Comparison of ENCODE assay signal across 1 cellular context in the genomic region with DNA sequence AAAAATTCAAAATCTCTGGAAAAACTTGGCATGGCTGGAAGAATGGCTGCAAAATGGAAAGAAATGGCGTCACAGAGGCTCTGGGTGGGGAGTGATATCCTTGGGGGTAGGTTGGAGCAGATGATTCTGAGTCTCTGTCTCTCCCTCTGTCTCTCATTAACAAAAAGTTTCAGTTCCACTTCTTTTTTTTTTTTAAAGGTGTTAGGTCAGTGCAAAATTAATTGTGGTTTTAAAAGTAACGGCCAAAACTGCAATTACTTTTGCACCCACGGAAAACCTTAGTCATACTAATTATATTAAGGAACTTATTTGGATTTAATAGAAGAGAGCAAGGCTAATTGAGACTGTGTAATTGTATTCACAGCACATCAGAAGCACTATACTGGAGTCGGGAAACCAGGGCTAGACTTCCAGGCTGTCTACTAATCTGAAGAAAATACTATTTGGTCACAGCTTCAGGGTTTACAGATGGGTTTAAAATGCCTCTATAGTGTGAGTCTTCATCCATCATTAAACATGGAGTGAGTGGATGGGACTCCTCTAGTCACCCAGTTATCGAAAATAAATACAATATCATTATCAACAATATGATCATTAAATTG.
TF ChIP-seq lines count a peak whose summit lies in the region.

No MANE protein-coding gene starts in this region.

TF ChIP-seq in HepG2, 621 proteins besides CTCF, POLR2A, EP300 and RAD21 (continued from another document):
- TF ChIP-seq, protein P1, sequence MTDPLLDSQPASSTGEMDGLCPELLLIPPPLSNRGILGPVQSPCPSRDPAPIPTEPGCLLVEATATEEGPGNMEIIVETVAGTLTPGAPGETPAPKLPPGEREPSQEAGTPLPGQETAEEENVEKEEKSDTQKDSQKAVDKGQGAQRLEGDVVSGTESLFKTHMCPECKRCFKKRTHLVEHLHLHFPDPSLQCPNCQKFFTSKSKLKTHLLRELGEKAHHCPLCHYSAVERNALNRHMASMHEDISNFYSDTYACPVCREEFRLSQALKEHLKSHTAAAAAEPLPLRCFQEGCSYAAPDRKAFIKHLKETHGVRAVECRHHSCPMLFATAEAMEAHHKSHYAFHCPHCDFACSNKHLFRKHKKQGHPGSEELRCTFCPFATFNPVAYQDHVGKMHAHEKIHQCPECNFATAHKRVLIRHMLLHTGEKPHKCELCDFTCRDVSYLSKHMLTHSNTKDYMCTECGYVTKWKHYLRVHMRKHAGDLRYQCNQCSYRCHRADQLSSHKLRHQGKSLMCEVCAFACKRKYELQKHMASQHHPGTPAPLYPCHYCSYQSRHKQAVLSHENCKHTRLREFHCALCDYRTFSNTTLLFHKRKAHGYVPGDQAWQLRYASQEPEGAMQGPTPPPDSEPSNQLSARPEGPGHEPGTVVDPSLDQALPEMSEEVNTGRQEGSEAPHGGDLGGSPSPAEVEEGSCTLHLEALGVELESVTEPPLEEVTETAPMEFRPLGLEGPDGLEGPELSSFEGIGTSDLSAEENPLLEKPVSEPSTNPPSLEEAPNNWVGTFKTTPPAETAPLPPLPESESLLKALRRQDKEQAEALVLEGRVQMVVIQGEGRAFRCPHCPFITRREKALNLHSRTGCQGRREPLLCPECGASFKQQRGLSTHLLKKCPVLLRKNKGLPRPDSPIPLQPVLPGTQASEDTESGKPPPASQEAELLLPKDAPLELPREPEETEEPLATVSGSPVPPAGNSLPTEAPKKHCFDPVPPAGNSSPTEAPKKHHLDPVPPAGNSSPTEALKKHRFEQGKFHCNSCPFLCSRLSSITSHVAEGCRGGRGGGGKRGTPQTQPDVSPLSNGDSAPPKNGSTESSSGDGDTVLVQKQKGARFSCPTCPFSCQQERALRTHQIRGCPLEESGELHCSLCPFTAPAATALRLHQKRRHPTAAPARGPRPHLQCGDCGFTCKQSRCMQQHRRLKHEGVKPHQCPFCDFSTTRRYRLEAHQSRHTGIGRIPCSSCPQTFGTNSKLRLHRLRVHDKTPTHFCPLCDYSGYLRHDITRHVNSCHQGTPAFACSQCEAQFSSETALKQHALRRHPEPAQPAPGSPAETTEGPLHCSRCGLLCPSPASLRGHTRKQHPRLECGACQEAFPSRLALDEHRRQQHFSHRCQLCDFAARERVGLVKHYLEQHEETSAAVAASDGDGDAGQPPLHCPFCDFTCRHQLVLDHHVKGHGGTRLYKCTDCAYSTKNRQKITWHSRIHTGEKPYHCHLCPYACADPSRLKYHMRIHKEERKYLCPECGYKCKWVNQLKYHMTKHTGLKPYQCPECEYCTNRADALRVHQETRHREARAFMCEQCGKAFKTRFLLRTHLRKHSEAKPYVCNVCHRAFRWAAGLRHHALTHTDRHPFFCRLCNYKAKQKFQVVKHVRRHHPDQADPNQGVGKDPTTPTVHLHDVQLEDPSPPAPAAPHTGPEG (CRISPR knock-in tag; IDR thresholded peaks at IDR 0.05): no peak
- no peak for TF ChIP-seq HNRNPK (IDR thresholded peaks at IDR 0.05; ENCODE audit: low read depth, low read length, poor library complexity, severe bottlenecking)
- no peak for TF ChIP-seq TBX3 (IDR thresholded peaks at IDR 0.05; ENCODE audit: borderline replicate concordance)
- TF ChIP-seq ZNF430 (CRISPR knock-in tag; IDR thresholded peaks at IDR 0.05): no peak
- no peak for TF ChIP-seq KDM4B (CRISPR knock-in tag; IDR thresholded peaks at IDR 0.05)
- no peak for TF ChIP-seq ZNF3 (CRISPR knock-in tag; IDR thresholded peaks at IDR 0.05)
- no peak for TF ChIP-seq HDAC1 (CRISPR knock-in tag; IDR thresholded peaks at IDR 0.05)
- TF ChIP-seq HMG20A (CRISPR knock-in tag; IDR thresholded peaks at IDR 0.05; ENCODE audit: borderline replicate concordance): no peak
- TF ChIP-seq, protein P2, sequence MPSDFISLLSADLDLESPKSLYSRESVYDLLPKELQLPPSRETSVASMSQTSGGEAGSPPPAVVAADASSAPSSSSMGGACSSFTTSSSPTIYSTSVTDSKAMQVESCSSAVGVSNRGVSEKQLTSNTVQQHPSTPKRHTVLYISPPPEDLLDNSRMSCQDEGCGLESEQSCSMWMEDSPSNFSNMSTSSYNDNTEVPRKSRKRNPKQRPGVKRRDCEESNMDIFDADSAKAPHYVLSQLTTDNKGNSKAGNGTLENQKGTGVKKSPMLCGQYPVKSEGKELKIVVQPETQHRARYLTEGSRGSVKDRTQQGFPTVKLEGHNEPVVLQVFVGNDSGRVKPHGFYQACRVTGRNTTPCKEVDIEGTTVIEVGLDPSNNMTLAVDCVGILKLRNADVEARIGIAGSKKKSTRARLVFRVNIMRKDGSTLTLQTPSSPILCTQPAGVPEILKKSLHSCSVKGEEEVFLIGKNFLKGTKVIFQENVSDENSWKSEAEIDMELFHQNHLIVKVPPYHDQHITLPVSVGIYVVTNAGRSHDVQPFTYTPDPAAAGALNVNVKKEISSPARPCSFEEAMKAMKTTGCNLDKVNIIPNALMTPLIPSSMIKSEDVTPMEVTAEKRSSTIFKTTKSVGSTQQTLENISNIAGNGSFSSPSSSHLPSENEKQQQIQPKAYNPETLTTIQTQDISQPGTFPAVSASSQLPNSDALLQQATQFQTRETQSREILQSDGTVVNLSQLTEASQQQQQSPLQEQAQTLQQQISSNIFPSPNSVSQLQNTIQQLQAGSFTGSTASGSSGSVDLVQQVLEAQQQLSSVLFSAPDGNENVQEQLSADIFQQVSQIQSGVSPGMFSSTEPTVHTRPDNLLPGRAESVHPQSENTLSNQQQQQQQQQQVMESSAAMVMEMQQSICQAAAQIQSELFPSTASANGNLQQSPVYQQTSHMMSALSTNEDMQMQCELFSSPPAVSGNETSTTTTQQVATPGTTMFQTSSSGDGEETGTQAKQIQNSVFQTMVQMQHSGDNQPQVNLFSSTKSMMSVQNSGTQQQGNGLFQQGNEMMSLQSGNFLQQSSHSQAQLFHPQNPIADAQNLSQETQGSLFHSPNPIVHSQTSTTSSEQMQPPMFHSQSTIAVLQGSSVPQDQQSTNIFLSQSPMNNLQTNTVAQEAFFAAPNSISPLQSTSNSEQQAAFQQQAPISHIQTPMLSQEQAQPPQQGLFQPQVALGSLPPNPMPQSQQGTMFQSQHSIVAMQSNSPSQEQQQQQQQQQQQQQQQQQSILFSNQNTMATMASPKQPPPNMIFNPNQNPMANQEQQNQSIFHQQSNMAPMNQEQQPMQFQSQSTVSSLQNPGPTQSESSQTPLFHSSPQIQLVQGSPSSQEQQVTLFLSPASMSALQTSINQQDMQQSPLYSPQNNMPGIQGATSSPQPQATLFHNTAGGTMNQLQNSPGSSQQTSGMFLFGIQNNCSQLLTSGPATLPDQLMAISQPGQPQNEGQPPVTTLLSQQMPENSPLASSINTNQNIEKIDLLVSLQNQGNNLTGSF (CRISPR knock-in tag; IDR thresholded peaks at IDR 0.05): no peak
- no peak for TF ChIP-seq NFYC (CRISPR knock-in tag; IDR thresholded peaks at IDR 0.05)
- no peak for TF ChIP-seq ATM (IDR thresholded peaks at IDR 0.05; ENCODE audit: borderline replicate concordance)
- TF ChIP-seq, protein P3, sequence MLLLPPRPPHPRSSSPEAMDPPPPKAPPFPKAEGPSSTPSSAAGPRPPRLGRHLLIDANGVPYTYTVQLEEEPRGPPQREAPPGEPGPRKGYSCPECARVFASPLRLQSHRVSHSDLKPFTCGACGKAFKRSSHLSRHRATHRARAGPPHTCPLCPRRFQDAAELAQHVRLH (CRISPR knock-in tag; IDR thresholded peaks at IDR 0.05; ENCODE audit: borderline replicate concordance, low read depth): no peak
